8 cellular contexts compared by ENCODE assay signal in genomic region chr17:17042851-17043667, GRCh38. TPM values are rescaled to one million over a fixed set of nuclear protein-coding genes. Genes with fewer than 3 reads are reported as not detected.
A peak's percentile ranks its signal among the peaks of the same experiment; 100 is the strongest.
DNase-seq lines count a peak whose midpoint lies in the region; ATAC-seq, FAIRE-seq and TF ChIP-seq lines count a peak whose summit lies in the region.

No MANE protein-coding gene starts in this region.

- no peak for FAIRE-seq in pancreas (lab: Jason Lieb, UNC)

- peak; percentile 4 for ATAC-seq in HG03571 (IDR thresholded peaks at IDR 0.05; ENCODE audit: unreplicated experiment)
- ATAC-seq in activated CD8-positive, alpha-beta memory T cell treated with anti-CD3 and anti-CD28 coated beads, Interleukin-2, amount 10 ng/mL, durations not matched to agents 7 days and 5 days = peak; percentile 1
- no peak for ATAC-seq in pancreas

- 1% methylated on average over 42 of the region's 42 CpGs for WGBS in pancreas, 2 donors

- H3K4me1 Mint-ChIP-seq in activated CD8-positive, alpha-beta memory T cell treated with anti-CD3 and anti-CD28 coated beads, Interleukin-2, amount 10 ng/mL, durations not matched to agents 7 days and 5 days = peaks cover 44% of the 10 kb centered on the region

- no peaks in the 10 kb centered on the region for H3K27me3 ChIP-seq in pancreas

- peaks cover 14 to 29% (median 28%) of the 10 kb centered on the region in 3 donors for H3K4me1 ChIP-seq in pancreas

- H3K9me3 ChIP-seq in pancreas = no peaks in the 10 kb centered on the region

- CTCF ChIA-PET in activated CD8-positive, alpha-beta memory T cell treated with anti-CD3 and anti-CD28 coated beads, Interleukin-2, amount 10 ng/mL, durations not matched to agents 7 days and 5 days (lab: Charles Lee) = no interaction called here

- peaks cover 4% of the 10 kb centered on the region for H3K36me3 Mint-ChIP-seq in activated CD8-positive, alpha-beta memory T cell treated with anti-CD3 and anti-CD28 coated beads, Interleukin-2, amount 10 ng/mL, durations not matched to agents 7 days and 5 days

- peak overlapping the region; percentile 88 for H3K4me3 Mint-ChIP-seq in activated CD8-positive, alpha-beta memory T cell treated with anti-CD3 and anti-CD28 coated beads, Interleukin-2, amount 10 ng/mL, durations not matched to agents 7 days and 5 days

- H3K9me3 Mint-ChIP-seq in activated CD8-positive, alpha-beta memory T cell treated with anti-CD3 and anti-CD28 coated beads, Interleukin-2, amount 10 ng/mL, durations not matched to agents 7 days and 5 days (ENCODE audit: low read depth) = no peaks in the 10 kb centered on the region

- peak overlapping the region; percentile 53 to 71 (median 66) for H3K27ac ChIP-seq in pancreas

- H3K27ac Mint-ChIP-seq in activated CD8-positive, alpha-beta memory T cell treated with anti-CD3 and anti-CD28 coated beads, Interleukin-2, amount 10 ng/mL, durations not matched to agents 7 days and 5 days = peak overlapping the region; percentile 75

- intact Hi-C loops in pancreas (cut with DNase I) = no loop called here

- no peaks in the 10 kb centered on the region for H3K36me3 ChIP-seq in pancreas

- DNase-seq in CD1c-positive myeloid dendritic cell (ENCODE audit: extremely low spot score) (peak; percentile 48), fibroblast of mammary gland (ENCODE audit: low read depth) (peak; percentile 75), pancreas (peak in 2 of 6 donors; percentile 46 to 68), Kasumi-1 (lab: John Stamatoyannopoulos, UW) (no peak), NCI-H2029 treated with DMSO at 0.1 percent for 48 hours (lab: John Stamatoyannopoulos, UW) (no peak), KG1 (lab: John Stamatoyannopoulos, UW) (no peak)
- DNase-seq in activated CD8-positive, alpha-beta memory T cell treated with anti-CD3 and anti-CD28 coated beads, Interleukin-2, amount 10 ng/mL, durations not matched to agents 7 days and 5 days = peak; percentile 54

- H3K4me3 ChIP-seq in fibroblast of mammary gland (ENCODE audit: control insufficient read depth, low read depth, low read length) = peak overlapping the region; percentile 71
- peak overlapping the region; percentile 42 to 69 (median 62) for H3K4me3 ChIP-seq in pancreas

- no peaks in the 10 kb centered on the region for H3K27me3 Mint-ChIP-seq in activated CD8-positive, alpha-beta memory T cell treated with anti-CD3 and anti-CD28 coated beads, Interleukin-2, amount 10 ng/mL, durations not matched to agents 7 days and 5 days

- TF ChIP-seq CTCF in fibroblast of mammary gland (conservative IDR thresholded peaks at IDR 0.05; ENCODE audit: control insufficient read depth, insufficient read depth, low read depth, low read length) (no peak), pancreas (IDR thresholded peaks at IDR 0.05) (no peak)

RNA-seq across cellular contexts. Expression of gene MPRIP, which starts 0.8 kb away (rescaled TPM):
- 100 to 1,000 TPM; 206 to 209 TPM for total RNA-seq in activated CD8-positive, alpha-beta memory T cell treated with anti-CD3 and anti-CD28 coated beads, Interleukin-2, amount 10 ng/mL, durations not matched to agents 7 days and 5 days
- total RNA-seq in pancreas = 100 to 1,000 TPM in 2 of 6 donors, 10 to 100 TPM in 4; 91.8 to 134 (median 98.1) TPM
- 100 to 1,000 TPM; 174 to 242 TPM for polyA plus RNA-seq in pancreas

Comparison
In these comparisons a context has a peak if more than half of its experiments do, and no peak if none do; other contexts are left out.
1. DNase-seq: peak in CD1c-positive myeloid dendritic cell (single experiment), activated CD8-positive, alpha-beta memory T cell treated with anti-CD3 and anti-CD28 coated beads, Interleukin-2, amount 10 ng/mL, durations not matched to agents 7 days and 5 days (single experiment) and fibroblast of mammary gland (single experiment); none in Kasumi-1 (0 of 2), NCI-H2029 treated with DMSO at 0.1 percent for 48 hours (single experiment) and KG1 (single experiment).
2. ATAC-seq: peak in HG03571 (single experiment) and activated CD8-positive, alpha-beta memory T cell treated with anti-CD3 and anti-CD28 coated beads, Interleukin-2, amount 10 ng/mL, durations not matched to agents 7 days and 5 days (single experiment); none in pancreas (0 of 4).